ENCODE assay signal across 16 cellular contexts in the genomic region with DNA sequence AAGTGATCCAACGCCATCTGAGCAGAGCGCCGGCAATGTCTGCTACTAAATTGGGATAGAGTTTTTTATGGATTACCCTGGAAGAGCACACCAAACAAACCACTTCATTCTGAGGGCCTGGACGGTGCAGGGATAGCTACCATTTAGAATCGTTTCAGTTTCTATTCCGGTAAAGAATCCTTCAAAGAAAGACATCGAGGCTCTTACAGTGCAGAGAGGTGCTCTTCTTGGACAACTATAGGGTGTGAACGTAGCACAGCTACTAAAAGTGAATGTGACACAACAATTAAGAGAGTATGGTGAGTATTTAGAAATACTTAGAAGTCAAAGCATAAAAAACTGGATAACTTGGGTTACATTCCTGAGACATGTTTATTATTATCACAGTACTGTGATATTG. TPM values are rescaled to one million over a fixed set of nuclear protein-coding genes. Genes with fewer than 3 reads are reported as not detected.
DNase-seq lines count a peak whose midpoint lies in the region; ATAC-seq and TF ChIP-seq lines count a peak whose summit lies in the region.
"Had no signal": no experiment of that assay in that cellular context is flagged by ENCODE, and none has a peak within 500 bp of the region (broad histone marks: within the 10 kb centered on the region; RNA-seq: fewer than 3 reads in every experiment).

No MANE protein-coding gene starts in this region.

- H3K4me1 ChIP-seq in upper lobe of right lung = peaks cover 52% of the 10 kb centered on the region

- no peak for DNase-seq in left ventricle myocardium superior
- no peak for DNase-seq in Right ventricle myocardium superior
- no peak for DNase-seq in T-cell
- no peak for DNase-seq in immature natural killer cell
- no peak for DNase-seq in upper lobe of right lung
- DNase-seq in NCI-H2227 (lab: John Stamatoyannopoulos, UW; ENCODE audit: unreplicated experiment) = no peak
- no peak for DNase-seq in amygdala (lab: John Stamatoyannopoulos, UW)
- no peak for DNase-seq in HUDEP-2 (lab: John Stamatoyannopoulos, UW; ENCODE audit: unreplicated experiment in 76 of 76)
- DNase-seq: activated CD4-positive, alpha-beta T cell treated with anti-CD3 and anti-CD28 coated beads, Interleukin-2, amount 50 U/mL, for 1 hour; activated naive CD4-positive, alpha-beta T cell; NCI-H2107; NCI-H774; ovary; stimulated activated CD4-positive, alpha-beta T cell treated with anti-CD3 and anti-CD28 coated beads, Interleukin-12 subunit alpha, Interleukin-12 subunit beta, amount 100 ng/mL, for 4 hours had no signal

- peaks cover 70 to 85% (median 83%) of the 10 kb centered on the region in 3 donors for H3K4me1 Mint-ChIP-seq in T-cell
- H3K4me1 Mint-ChIP-seq in immature natural killer cell = peaks cover 72 to 92% of the 10 kb centered on the region in 2 donors

- no peaks in the 10 kb centered on the region for H3K36me3 ChIP-seq in upper lobe of right lung
- H3K36me3 ChIP-seq: cardiac muscle cell, ovary had no signal

- no peaks in the 10 kb centered on the region for H3K9me3 ChIP-seq in upper lobe of right lung
- H3K9me3 ChIP-seq: ovary had no signal

- H3K9me3 Mint-ChIP-seq in T-cell (no peaks in the 10 kb centered on the region), immature natural killer cell (no peaks in the 10 kb centered on the region)

- ATAC-seq in left ventricle myocardium superior (peak; percentile 36), Right ventricle myocardium superior (ENCODE audit: poor library complexity) (no peak), T-cell (replicated peaks in 1 of 4) (no peak), upper lobe of right lung (no peak)
- ATAC-seq: HepG2 had no signal

- intact Hi-C loops in left ventricle myocardium superior (cut with micrococcal nuclease) (no loop called here), Right ventricle myocardium superior (cut with DNase I) (no loop called here), upper lobe of right lung (cut with DNase I) (no loop called here)

- peak overlapping the region; percentile 22 to 64 (median 41) for H3K4me3 Mint-ChIP-seq in T-cell
- H3K4me3 Mint-ChIP-seq in immature natural killer cell = peak overlapping the region; percentile 60 to 80 (median 74)

- H3K27me3 Mint-ChIP-seq in T-cell (no peaks in the 10 kb centered on the region), immature natural killer cell (ENCODE audit: low read depth in 3 of 3) (peaks cover 0 to 14% (median 8%) of the 10 kb centered on the region in 3 donors)

- H3K36me3 Mint-ChIP-seq in T-cell (peaks cover 3% of the 10 kb centered on the region), immature natural killer cell (peaks cover 0 to 2% (median 0%) of the 10 kb centered on the region in 3 donors)

- CTCF ChIA-PET in T-cell (lab: Charles Lee) = interaction anchor here (0.7 to 1.3 kb wide), 2 partner anchors 17 to 151 kb away, joined by 3 read pairs; no protein-coding TSS in a partner anchor

- no peak overlapping the region for H3K4me3 ChIP-seq in upper lobe of right lung
- H3K4me3 ChIP-seq: cardiac muscle cell, ovary had no signal

- H3K27ac ChIP-seq in upper lobe of right lung = peak overlapping the region; percentile 42
- H3K27ac ChIP-seq: cardiac muscle cell, ovary had no signal

- TF ChIP-seq CTCF in upper lobe of right lung (IDR thresholded peaks at IDR 0.05) = no peak

- POLR2A ChIA-PET in T-cell (lab: Charles Lee) = interaction anchor here in 1 of 2 donors (0.6 kb wide), 1 partner anchor 1488 kb away, joined by 7 read pairs; no protein-coding TSS in a partner anchor

- H3K27me3 ChIP-seq in upper lobe of right lung = no peaks in the 10 kb centered on the region
- H3K27me3 ChIP-seq: cardiac muscle cell, ovary had no signal

- peak overlapping the region; percentile 82 to 88 for H3K27ac Mint-ChIP-seq in T-cell
- H3K27ac Mint-ChIP-seq in immature natural killer cell = peak overlapping the region; percentile 93 to 97 (median 96)

RNA-seq across cellular contexts. Expression of a gene that starts 16.1 kb away (rescaled TPM):
- total RNA-seq in left ventricle myocardium superior = 6.5 TPM
- total RNA-seq in Right ventricle myocardium superior = 6.4 TPM
- 10 to 100 TPM in 1 of 5 donors, 1 to 10 TPM in 4; 7.0 to 15.3 (median 8.8) TPM for total RNA-seq in T-cell
- polyA plus RNA-seq in immature natural killer cell = 10 to 100 TPM in 2 of 3 donors, 1 to 10 TPM in 1; 9.8 to 24.1 (median 15.5) TPM
- 16.6 TPM for total RNA-seq in upper lobe of right lung
- total RNA-seq: HepG2 had no signal
